Comparison of ENCODE assay signal across 21 cellular contexts in the genomic region with DNA sequence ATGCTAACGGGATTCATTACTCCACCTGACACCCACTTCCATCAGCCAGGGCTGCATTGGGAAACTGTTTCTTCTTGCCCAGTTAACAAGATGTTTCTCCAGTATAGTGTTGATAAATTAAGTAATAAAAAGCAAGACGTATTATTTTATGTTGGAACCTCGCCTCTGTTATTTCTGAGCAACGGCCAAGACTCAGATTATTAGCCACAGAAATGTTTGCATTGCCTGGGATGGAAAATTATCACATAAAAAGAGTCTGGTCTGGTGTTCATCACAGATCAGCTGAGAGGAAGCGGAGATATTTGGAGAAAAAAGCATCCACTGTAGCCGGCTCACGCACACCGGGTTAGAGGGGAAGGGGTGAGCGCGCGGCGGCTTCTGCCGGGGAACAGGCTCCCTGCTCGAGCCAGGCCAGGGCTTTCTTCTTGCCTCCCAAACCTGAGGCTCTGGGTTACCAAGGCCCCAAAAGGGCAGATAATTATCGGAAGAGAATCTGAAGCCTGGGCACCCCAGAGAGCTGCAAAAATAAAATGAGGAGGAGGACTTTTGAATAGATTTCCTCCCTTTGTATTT.
A peak's percentile ranks its signal among the peaks of the same experiment; 100 is the strongest.
DNase-seq lines count a peak whose midpoint lies in the region; ATAC-seq and TF ChIP-seq lines count a peak whose summit lies in the region.
"Had no signal": no experiment of that assay in that cellular context is flagged by ENCODE, and none has a peak within 500 bp of the region (broad histone marks: within the 10 kb centered on the region; RNA-seq: fewer than 3 reads in every experiment).

No MANE protein-coding gene starts in this region.

- H3K27me3 Mint-ChIP-seq in endothelial cell (ENCODE audit: unreplicated experiment) (peaks cover 16% of the 10 kb centered on the region), mesothelial cell of epicardium (ENCODE audit: low read depth) (peaks cover 40% of the 10 kb centered on the region)
- H3K27me3 Mint-ChIP-seq: CD4-positive, alpha-beta T cell had no signal

- H3K4me2 ChIP-seq in neuronal stem cell (ENCODE audit: insufficient read depth, low read length, poor library complexity, severe bottlenecking) = no peak overlapping the region
- H3K4me2 ChIP-seq: A549 had no signal

- no peak overlapping the region for H3K4me3 Mint-ChIP-seq in endothelial cell (ENCODE audit: unreplicated experiment)
- no peak overlapping the region for H3K4me3 Mint-ChIP-seq in mesothelial cell of epicardium
- H3K4me3 Mint-ChIP-seq: CD4-positive, alpha-beta T cell; HFFc6 had no signal

- H2AK5ac ChIP-seq in neuronal stem cell (ENCODE audit: low read depth, low read length) = no peak overlapping the region

- H3K4me1 ChIP-seq in neuronal stem cell (ENCODE audit: control insufficient read depth in 2 of 2, insufficient read depth in 1 of 2, low read depth in 1 of 2, low read length in 2 of 2) = peaks cover 0 to 9% of the 10 kb centered on the region in 2 donors
- H3K4me1 ChIP-seq in tibial artery = peaks cover 0 to 56% (median 30%) of the 10 kb centered on the region in 4 donors
- H3K4me1 ChIP-seq in esophagus squamous epithelium = no peaks in the 10 kb centered on the region
- H3K4me1 ChIP-seq: A549, Caco-2 had no signal

- no peak overlapping the region for H2BK15ac ChIP-seq in neuronal stem cell (ENCODE audit: low read length)

- no peak for DNase-seq in activated naive CD4-positive, alpha-beta T cell treated with anti-CD3 and anti-CD28 coated beads, Interleukin-2, amount 50 U/mL, for 72 hours (ENCODE audit: low spot score in 2 of 2)
- DNase-seq in activated naive CD4-positive, alpha-beta T cell treated with Interleukin-2 at 50 U/mL for 16 hours = no peak
- no peak for DNase-seq in endothelial cell (ENCODE audit: low spot score)
- no peak for DNase-seq in neuronal stem cell (ENCODE audit: low spot score)
- DNase-seq in tibial artery = no peak
- DNase-seq in esophagus squamous epithelium (lab: John Stamatoyannopoulos, UW) = no peak
- no peak for DNase-seq in mesothelial cell of epicardium (ENCODE audit: low spot score in 2 of 2, unreplicated experiment in 2 of 2)
- DNase-seq: AML-193; Caco-2; CD4-positive, alpha-beta T cell; DMS153; DMS79; GDM1; GOT3; H7; HFFc6 had no signal

- ATAC-seq in activated naive CD4-positive, alpha-beta T cell treated with anti-CD3 and anti-CD28 coated beads, Interleukin-2, amount 50 U/mL, for 72 hours = no peak
- no peak for ATAC-seq in GM21723 (IDR thresholded peaks at IDR 0.05; ENCODE audit: unreplicated experiment)
- ATAC-seq: A549, HCT116 had no signal

- TF ChIP-seq POLR2A in esophagus squamous epithelium (IDR thresholded peaks at IDR 0.05) = no peak

- no peak overlapping the region for H3K4me3 ChIP-seq in neuronal stem cell (ENCODE audit: low read length in 2 of 2)
- H3K4me3 ChIP-seq in tibial artery = no peak overlapping the region
- no peak overlapping the region for H3K4me3 ChIP-seq in esophagus squamous epithelium
- H3K4me3 ChIP-seq: A549 had no signal

- H2BK5ac ChIP-seq in neuronal stem cell (ENCODE audit: low read length) = peak overlapping the region; percentile 88

- H3K23ac ChIP-seq in neuronal stem cell (ENCODE audit: low read depth, low read length, poor library complexity) = no peak overlapping the region

- H4K8ac ChIP-seq in neuronal stem cell (ENCODE audit: low read depth, low read length) = no peak overlapping the region

- peaks cover 0 to 41% (median 0%) of the 10 kb centered on the region in 3 experiments for H3K27me3 ChIP-seq in neuronal stem cell (ENCODE audit: control insufficient read depth in 3 of 3, insufficient read depth in 3 of 3, low read depth in 1 of 3, low read length in 3 of 3)
- H3K27me3 ChIP-seq in tibial artery = no peaks in the 10 kb centered on the region
- H3K27me3 ChIP-seq in esophagus squamous epithelium = peaks cover 0 to 26% (median 0%) of the 10 kb centered on the region in 4 donors

- H3K27ac ChIP-seq in neuronal stem cell (replicated peaks; ENCODE audit: low read length) = peak overlapping the region; percentile 42
- peak overlapping the region; percentile 50 to 57 for H3K27ac ChIP-seq in tibial artery
- no peak overlapping the region for H3K27ac ChIP-seq in esophagus squamous epithelium
- H3K27ac ChIP-seq: 22Rv1, A549, C4-2B had no signal

- H3K18ac ChIP-seq in neuronal stem cell (ENCODE audit: low read length) = no peak overlapping the region

- H3K9me3 Mint-ChIP-seq in activated naive CD4-positive, alpha-beta T cell treated with anti-CD3 and anti-CD28 coated beads, Interleukin-2, amount 50 U/mL, for 72 hours = peaks cover 5 to 6% of the 10 kb centered on the region in 2 donors
- no peaks in the 10 kb centered on the region for H3K9me3 Mint-ChIP-seq in endothelial cell (ENCODE audit: unreplicated experiment)
- H3K9me3 Mint-ChIP-seq in mesothelial cell of epicardium = peaks cover 4% of the 10 kb centered on the region

- no peak for TF ChIP-seq CTCF in endothelial cell (IDR thresholded peaks at IDR 0.05; ENCODE audit: unreplicated experiment)
- TF ChIP-seq CTCF in tibial artery (IDR thresholded peaks at IDR 0.05) = no peak
- TF ChIP-seq CTCF in esophagus squamous epithelium (IDR thresholded peaks at IDR 0.05) = no peak
- no peak for TF ChIP-seq CTCF in mesothelial cell of epicardium (IDR thresholded peaks at IDR 0.05; ENCODE audit: unreplicated experiment)

- H2BK120ac ChIP-seq in neuronal stem cell (ENCODE audit: low read depth, low read length) = no peak overlapping the region

- no CpG with 5 or more reads among the region's 15 CpGs for WGBS in neuronal stem cell (ENCODE audit: extremely low coverage in 2 of 2, insufficient read length in 2 of 2, insufficient replicate concordance in 1 of 2), 2 donors
- 54 to 57% methylated on average over 12 to 15 of the region's 15 CpGs for WGBS in esophagus squamous epithelium, 2 donors

- H3K9me3 ChIP-seq in neuronal stem cell (replicated peaks in 1 of 2; ENCODE audit: control insufficient read depth in 2 of 2, insufficient read depth in 1 of 2, low read depth in 1 of 2, low read length in 2 of 2) = peaks cover 4 to 11% of the 10 kb centered on the region in 2 donors
- H3K9me3 ChIP-seq in tibial artery = no peaks in the 10 kb centered on the region
- H3K9me3 ChIP-seq in esophagus squamous epithelium = no peaks in the 10 kb centered on the region
- H3K9me3 ChIP-seq: A549, Caco-2 had no signal

- H3K9ac ChIP-seq in neuronal stem cell (ENCODE audit: low read depth, low read length, poor library complexity) = no peak overlapping the region

- H3K27ac Mint-ChIP-seq in activated naive CD4-positive, alpha-beta T cell treated with anti-CD3 and anti-CD28 coated beads, Interleukin-2, amount 50 U/mL, for 72 hours = peak overlapping the region; percentile 3 to 56
- H3K27ac Mint-ChIP-seq in endothelial cell (ENCODE audit: unreplicated experiment) (peak overlapping the region; percentile 66), mesothelial cell of epicardium (no peak overlapping the region)
- H3K27ac Mint-ChIP-seq: CD4-positive, alpha-beta T cell; HFFc6 had no signal

- no peaks in the 10 kb centered on the region for H3K79me1 ChIP-seq in neuronal stem cell (ENCODE audit: low read depth, low read length)

- no peak overlapping the region for H2AFZ ChIP-seq in neuronal stem cell (ENCODE audit: low read length)

- H3K4me1 Mint-ChIP-seq in endothelial cell (ENCODE audit: unreplicated experiment) = peaks cover 42% of the 10 kb centered on the region
- H3K4me1 Mint-ChIP-seq in mesothelial cell of epicardium = peaks cover 4% of the 10 kb centered on the region

- no peaks in the 10 kb centered on the region for H3K36me3 Mint-ChIP-seq in activated naive CD4-positive, alpha-beta T cell treated with anti-CD3 and anti-CD28 coated beads, Interleukin-2, amount 50 U/mL, for 72 hours
- H3K36me3 Mint-ChIP-seq in endothelial cell (ENCODE audit: low read depth, unreplicated experiment) (no peaks in the 10 kb centered on the region), mesothelial cell of epicardium (no peaks in the 10 kb centered on the region)

- intact Hi-C loops in tibial artery (cut with DNase I; ENCODE audit: low total_unique reads) (no loop called here), esophagus squamous epithelium (cut with DNase I) (no loop called here)

- H4K91ac ChIP-seq in neuronal stem cell (ENCODE audit: low read depth, low read length, poor library complexity) = no peak overlapping the region

- H3K36me3 ChIP-seq in neuronal stem cell (replicated peaks in 1 of 2; ENCODE audit: control insufficient read depth in 2 of 2, insufficient read depth in 2 of 2, low read length in 2 of 2) = no peaks in the 10 kb centered on the region
- H3K36me3 ChIP-seq in tibial artery = no peaks in the 10 kb centered on the region
- H3K36me3 ChIP-seq in esophagus squamous epithelium = no peaks in the 10 kb centered on the region

- H2BK12ac ChIP-seq in neuronal stem cell (ENCODE audit: low read length) = no peak overlapping the region

- no peak overlapping the region for H3K14ac ChIP-seq in neuronal stem cell (ENCODE audit: low read length)

- no peak overlapping the region for H3K4ac ChIP-seq in neuronal stem cell (ENCODE audit: low read length)

Comparison
In these comparisons a context has a peak if more than half of its experiments do, and no peak if none do; other contexts are left out.
1. H3K27ac ChIP-seq: peak in neuronal stem cell (single experiment) and tibial artery (2 of 2); none in esophagus squamous epithelium (0 of 4).